In the genomic region with DNA sequence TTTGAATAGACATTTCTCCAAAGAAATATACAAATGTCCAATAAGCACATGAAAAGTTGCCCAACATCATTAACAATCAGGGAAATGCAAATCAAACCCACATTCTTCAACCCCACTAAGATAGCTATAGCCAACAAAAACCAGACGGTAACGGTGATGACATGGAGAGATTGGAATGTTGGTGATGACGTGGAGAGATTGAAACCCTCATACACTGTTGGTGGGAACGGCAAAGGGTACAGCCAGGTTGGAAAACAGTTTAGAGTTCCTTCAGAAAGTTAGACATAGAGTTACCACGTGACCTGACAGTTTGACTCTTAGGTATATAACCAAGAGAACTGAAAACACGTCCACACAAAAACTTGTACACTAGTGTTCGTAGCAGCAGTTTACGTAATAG, we compare ENCODE assay signal across 14 cellular contexts. TPM values are rescaled to one million over a fixed set of nuclear protein-coding genes. Genes with fewer than 3 reads are reported as not detected.
DNase-seq lines count a peak whose midpoint lies in the region; ATAC-seq, FAIRE-seq and TF ChIP-seq lines count a peak whose summit lies in the region.
"Had no signal": no experiment of that assay in that cellular context is flagged by ENCODE, and none has a peak within 500 bp of the region (broad histone marks: within the 10 kb centered on the region; RNA-seq: fewer than 3 reads in every experiment).

No MANE protein-coding gene starts in this region.

- intact Hi-C loops in Right ventricle myocardium superior (cut with DNase I): no loop called here

- peak overlapping the region; percentile 42 for H3K9ac ChIP-seq in skeletal muscle satellite cell (ENCODE audit: low read depth, low read length)

- peak overlapping the region; percentile 16 for H3K4me2 ChIP-seq in skeletal muscle satellite cell (ENCODE audit: low read length)

- peaks cover 6 to 12% of the 10 kb centered on the region in 2 donors for H3K27me3 Mint-ChIP-seq in CD8-positive, alpha-beta memory T cell
- H3K27me3 Mint-ChIP-seq in activated CD4-positive, alpha-beta T cell treated with anti-CD3 and anti-CD28 coated beads, Interleukin-2, amount 10 ng/mL, durations not matched to agents 7 days and 5 days: peaks cover 14% of the 10 kb centered on the region
- peaks cover 24% of the 10 kb centered on the region for H3K27me3 Mint-ChIP-seq in activated naive CD4-positive, alpha-beta T cell treated with anti-CD3 and anti-CD28 coated beads, Interleukin-2, amount 10 ng/mL, durations not matched to agents 7 days and 5 days

- no peak overlapping the region for H3K4me3 ChIP-seq in skeletal muscle satellite cell (ENCODE audit: low read length)
- H3K4me3 ChIP-seq in CD8-positive, alpha-beta memory T cell (ENCODE audit: low read length): no peak overlapping the region
- H3K4me3 ChIP-seq: tibial nerve had no signal

- H3K9me3 Mint-ChIP-seq in CD8-positive, alpha-beta memory T cell: no peaks in the 10 kb centered on the region
- no peaks in the 10 kb centered on the region for H3K9me3 Mint-ChIP-seq in activated CD4-positive, alpha-beta T cell treated with anti-CD3 and anti-CD28 coated beads, Interleukin-2, amount 10 ng/mL, durations not matched to agents 7 days and 5 days
- no peaks in the 10 kb centered on the region for H3K9me3 Mint-ChIP-seq in activated naive CD4-positive, alpha-beta T cell treated with anti-CD3 and anti-CD28 coated beads, Interleukin-2, amount 10 ng/mL, durations not matched to agents 7 days and 5 days
- H3K9me3 Mint-ChIP-seq: activated naive CD8-positive, alpha-beta T cell treated with anti-CD3 and anti-CD28 coated beads, Interleukin-2, amount 10 ng/mL, durations not matched to agents 7 days and 5 days; naive thymus-derived CD4-positive, alpha-beta T cell had no signal

- peaks cover 40% of the 10 kb centered on the region for H3K4me1 ChIP-seq in skeletal muscle satellite cell (ENCODE audit: control insufficient read depth, insufficient read depth, low read length)
- no peaks in the 10 kb centered on the region for H3K4me1 ChIP-seq in CD8-positive, alpha-beta memory T cell (ENCODE audit: insufficient read depth, low read length)
- H3K4me1 ChIP-seq: tibial nerve had no signal

- CTCF ChIA-PET in CD8-positive, alpha-beta memory T cell (lab: Charles Lee): no interaction called here
- CTCF ChIA-PET in activated CD4-positive, alpha-beta T cell treated with anti-CD3 and anti-CD28 coated beads, Interleukin-2, amount 10 ng/mL, durations not matched to agents 7 days and 5 days (lab: Charles Lee): no interaction called here
- CTCF ChIA-PET in activated naive CD4-positive, alpha-beta T cell treated with anti-CD3 and anti-CD28 coated beads, Interleukin-2, amount 10 ng/mL, durations not matched to agents 7 days and 5 days (lab: Charles Lee): no interaction called here

- peaks cover 1% of the 10 kb centered on the region for H3K9me3 ChIP-seq in skeletal muscle satellite cell (replicated peaks; ENCODE audit: low read length)
- H3K9me3 ChIP-seq in CD8-positive, alpha-beta memory T cell (ENCODE audit: low read length): no peaks in the 10 kb centered on the region

- no peak for TF ChIP-seq POLR2A in H54 (IDR thresholded peaks at IDR 0.05; ENCODE audit: low read depth, low read length)

- no peaks in the 10 kb centered on the region for H3K4me1 Mint-ChIP-seq in CD8-positive, alpha-beta memory T cell
- peaks cover 5% of the 10 kb centered on the region for H3K4me1 Mint-ChIP-seq in activated CD4-positive, alpha-beta T cell treated with anti-CD3 and anti-CD28 coated beads, Interleukin-2, amount 10 ng/mL, durations not matched to agents 7 days and 5 days
- H3K4me1 Mint-ChIP-seq in activated naive CD4-positive, alpha-beta T cell treated with anti-CD3 and anti-CD28 coated beads, Interleukin-2, amount 10 ng/mL, durations not matched to agents 7 days and 5 days: no peaks in the 10 kb centered on the region

- no peak overlapping the region for H3K27ac ChIP-seq in CD8-positive, alpha-beta memory T cell (ENCODE audit: low read depth, low read length)
- H3K27ac ChIP-seq: tibial nerve had no signal

- no peaks in the 10 kb centered on the region for H3K36me3 Mint-ChIP-seq in CD8-positive, alpha-beta memory T cell
- H3K36me3 Mint-ChIP-seq in activated CD4-positive, alpha-beta T cell treated with anti-CD3 and anti-CD28 coated beads, Interleukin-2, amount 10 ng/mL, durations not matched to agents 7 days and 5 days (ENCODE audit: low read depth): no peaks in the 10 kb centered on the region
- no peaks in the 10 kb centered on the region for H3K36me3 Mint-ChIP-seq in activated naive CD4-positive, alpha-beta T cell treated with anti-CD3 and anti-CD28 coated beads, Interleukin-2, amount 10 ng/mL, durations not matched to agents 7 days and 5 days
- H3K36me3 Mint-ChIP-seq: activated naive CD8-positive, alpha-beta T cell treated with anti-CD3 and anti-CD28 coated beads, Interleukin-2, amount 10 ng/mL, durations not matched to agents 7 days and 5 days; naive thymus-derived CD4-positive, alpha-beta T cell had no signal

- no peak for FAIRE-seq in H54 (lab: Jason Lieb, UNC)

- peak; percentile 10 for DNase-seq in H54 (ENCODE audit: insufficient read length, low spot score)
- peak; percentile 38 for DNase-seq in SW480 (ENCODE audit: low spot score)
- no peak for DNase-seq in Right ventricle myocardium superior
- DNase-seq in CD8-positive, alpha-beta memory T cell: no peak
- no peak for DNase-seq in COLO829 (ENCODE audit: low spot score)
- DNase-seq in activated CD4-positive, alpha-beta T cell treated with anti-CD3 and anti-CD28 coated beads, Interleukin-2, amount 10 ng/mL, durations not matched to agents 7 days and 5 days: no peak
- no peak for DNase-seq in activated naive CD4-positive, alpha-beta T cell treated with anti-CD3 and anti-CD28 coated beads, Interleukin-2, amount 10 ng/mL, durations not matched to agents 7 days and 5 days
- DNase-seq: activated CD4-positive, CD25-positive, alpha-beta regulatory T cell treated with anti-CD3 and anti-CD28 coated beads, Interleukin-2, amount 50 U/mL, for 72 hours; activated naive CD8-positive, alpha-beta T cell treated with anti-CD3 and anti-CD28 coated beads, Interleukin-2, amount 10 ng/mL, durations not matched to agents 7 days and 5 days; naive thymus-derived CD4-positive, alpha-beta T cell; NCI-H1694; stimulated activated CD4-positive, alpha-beta T cell treated with anti-CD3 and anti-CD28 coated beads, Interleukin-4, amount 100 ng/mL, for 24 hours had no signal

- POLR2A ChIA-PET in CD8-positive, alpha-beta memory T cell (lab: Charles Lee): no interaction called here
- POLR2A ChIA-PET in activated CD4-positive, alpha-beta T cell treated with anti-CD3 and anti-CD28 coated beads, Interleukin-2, amount 10 ng/mL, durations not matched to agents 7 days and 5 days (lab: Charles Lee): no interaction called here

- no peak overlapping the region for H3K27ac Mint-ChIP-seq in CD8-positive, alpha-beta memory T cell
- H3K27ac Mint-ChIP-seq in activated CD4-positive, alpha-beta T cell treated with anti-CD3 and anti-CD28 coated beads, Interleukin-2, amount 10 ng/mL, durations not matched to agents 7 days and 5 days: no peak overlapping the region
- no peak overlapping the region for H3K27ac Mint-ChIP-seq in activated naive CD4-positive, alpha-beta T cell treated with anti-CD3 and anti-CD28 coated beads, Interleukin-2, amount 10 ng/mL, durations not matched to agents 7 days and 5 days
- H3K27ac Mint-ChIP-seq: activated naive CD8-positive, alpha-beta T cell treated with anti-CD3 and anti-CD28 coated beads, Interleukin-2, amount 10 ng/mL, durations not matched to agents 7 days and 5 days; naive thymus-derived CD4-positive, alpha-beta T cell had no signal

- H3K36me3 ChIP-seq in skeletal muscle satellite cell (ENCODE audit: insufficient read depth, low read length): no peaks in the 10 kb centered on the region
- no peaks in the 10 kb centered on the region for H3K36me3 ChIP-seq in CD8-positive, alpha-beta memory T cell (ENCODE audit: insufficient read depth, low read length)

- peak; percentile 31 for ATAC-seq in Right ventricle myocardium superior (ENCODE audit: poor library complexity)
- ATAC-seq: naive thymus-derived CD4-positive, alpha-beta T cell had no signal

- no peaks in the 10 kb centered on the region for H3K27me3 ChIP-seq in skeletal muscle satellite cell (ENCODE audit: control insufficient read depth, insufficient read depth, low read length)
- H3K27me3 ChIP-seq in CD8-positive, alpha-beta memory T cell (ENCODE audit: insufficient read depth, low read length, poor library complexity, severe bottlenecking): no peaks in the 10 kb centered on the region
- H3K27me3 ChIP-seq: tibial nerve had no signal

- H3K4me3 Mint-ChIP-seq in CD8-positive, alpha-beta memory T cell: no peak overlapping the region
- H3K4me3 Mint-ChIP-seq in activated CD4-positive, alpha-beta T cell treated with anti-CD3 and anti-CD28 coated beads, Interleukin-2, amount 10 ng/mL, durations not matched to agents 7 days and 5 days: no peak overlapping the region
- H3K4me3 Mint-ChIP-seq in activated naive CD4-positive, alpha-beta T cell treated with anti-CD3 and anti-CD28 coated beads, Interleukin-2, amount 10 ng/mL, durations not matched to agents 7 days and 5 days: no peak overlapping the region
- H3K4me3 Mint-ChIP-seq: activated naive CD8-positive, alpha-beta T cell treated with anti-CD3 and anti-CD28 coated beads, Interleukin-2, amount 10 ng/mL, durations not matched to agents 7 days and 5 days; naive thymus-derived CD4-positive, alpha-beta T cell had no signal

RNA-seq across cellular contexts. Expression of gene TNFRSF19, which starts 48.1 kb away (rescaled TPM):
- total RNA-seq in Right ventricle myocardium superior: 30.2 TPM
- total RNA-seq in skeletal muscle satellite cell (2012; rRNA removed): 2.3 and 3.1 TPM in 2 replicates
- not detected for total RNA-seq in CD8-positive, alpha-beta memory T cell
- polyA plus RNA-seq in CD8-positive, alpha-beta memory T cell: not detected
- under 1 TPM; 0.08 to 0.10 TPM for total RNA-seq in activated CD4-positive, alpha-beta T cell treated with anti-CD3 and anti-CD28 coated beads, Interleukin-2, amount 10 ng/mL, durations not matched to agents 7 days and 5 days
- total RNA-seq: activated naive CD8-positive, alpha-beta T cell treated with anti-CD3 and anti-CD28 coated beads, Interleukin-2, amount 10 ng/mL, durations not matched to agents 7 days and 5 days had no signal
- polyA plus RNA-seq: naive thymus-derived CD4-positive, alpha-beta T cell had no signal

Comparison
In these comparisons a context has a peak if more than half of its experiments do, and no peak if none do; other contexts are left out.
1. DNase-seq: peak in H54 (single experiment) and SW480 (single experiment); none in Right ventricle myocardium superior (single experiment), CD8-positive, alpha-beta memory T cell (0 of 5), COLO829 (single experiment), activated CD4-positive, alpha-beta T cell treated with anti-CD3 and anti-CD28 coated beads, Interleukin-2, amount 10 ng/mL, durations not matched to agents 7 days and 5 days (single experiment) and activated naive CD4-positive, alpha-beta T cell treated with anti-CD3 and anti-CD28 coated beads, Interleukin-2, amount 10 ng/mL, durations not matched to agents 7 days and 5 days (single experiment).
2. RNA of gene TNFRSF19, which starts 48.1 kb away (total RNA-seq): 30.2 TPM in Right ventricle myocardium superior (single experiment); 0.08 to 0.10 TPM in activated CD4-positive, alpha-beta T cell treated with anti-CD3 and anti-CD28 coated beads, Interleukin-2, amount 10 ng/mL, durations not matched to agents 7 days and 5 days and not detected in CD8-positive, alpha-beta memory T cell; every median in the first group is over 10 times any median in the second.